In the genomic region with DNA sequence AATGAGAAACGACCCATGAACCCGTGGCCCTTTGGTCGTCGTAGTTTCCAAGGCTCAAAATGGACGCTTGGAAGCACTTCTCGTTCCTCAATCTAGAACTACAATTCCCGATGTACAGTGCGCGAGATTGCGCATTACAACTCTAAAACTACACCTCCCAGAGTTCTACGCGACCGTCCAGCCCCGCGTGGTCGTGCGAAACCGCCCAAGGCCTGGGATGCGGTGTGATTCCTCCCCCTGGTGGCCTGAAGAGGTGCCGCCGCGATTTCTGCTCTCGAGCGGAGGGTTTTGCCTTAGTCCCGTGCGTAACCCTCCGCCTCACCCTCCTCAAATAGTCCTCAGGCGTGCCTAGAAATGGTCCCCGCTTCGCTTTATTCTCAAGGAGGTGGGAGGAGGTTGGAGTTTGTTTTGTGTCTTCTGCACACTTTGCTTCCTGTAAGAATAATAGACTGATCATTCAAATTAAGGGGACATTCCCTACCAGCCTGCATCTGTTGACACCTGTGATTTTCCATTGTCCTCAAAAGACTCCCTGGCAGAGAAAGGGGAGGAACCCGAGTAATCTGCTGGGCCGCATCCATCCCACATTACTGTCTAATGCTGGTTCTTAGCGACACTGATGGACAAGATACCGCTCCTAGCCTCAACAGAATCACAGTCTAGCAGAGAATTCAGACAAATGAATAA, we compare ENCODE assay signal across 8 cellular contexts. TPM values are rescaled to one million over a fixed set of nuclear protein-coding genes. Genes with fewer than 3 reads are reported as not detected.
DNase-seq lines count a peak whose midpoint lies in the region; ATAC-seq and TF ChIP-seq lines count a peak whose summit lies in the region.

No MANE protein-coding gene starts in this region.

- ATAC-seq in GM21576 (IDR thresholded peaks at IDR 0.05; ENCODE audit: unreplicated experiment) (peak; percentile 96), esophagus mucosa (peak; percentile 99)

- peaks cover 5% of the 10 kb centered on the region for H3K36me3 ChIP-seq in muscle layer of colon (ENCODE audit: insufficient read depth, low read length)

- peak overlapping the region; percentile 99 for H3K27ac Mint-ChIP-seq in activated T-cell treated with anti-CD3 and anti-CD28 coated beads, Interleukin-2, amount 50 U/mL, for 24 hours

- H3K27me3 ChIP-seq in muscle layer of colon (ENCODE audit: control insufficient read depth in 1 of 2, insufficient read depth in 2 of 2, low read length in 2 of 2) = no peaks in the 10 kb centered on the region

- H3K9me3 ChIP-seq in muscle layer of colon (ENCODE audit: low read length) = no peaks in the 10 kb centered on the region

- H3K4me3 Mint-ChIP-seq in activated T-cell treated with anti-CD3 and anti-CD28 coated beads, Interleukin-2, amount 50 U/mL, for 24 hours = peak overlapping the region; percentile 94

- H3K4me1 Mint-ChIP-seq in activated T-cell treated with anti-CD3 and anti-CD28 coated beads, Interleukin-2, amount 50 U/mL, for 24 hours (ENCODE audit: low read depth) = peaks cover 30% of the 10 kb centered on the region

- H3K9ac ChIP-seq in muscle layer of colon (ENCODE audit: low read length) = peak overlapping the region; percentile 62

- peaks cover 15% of the 10 kb centered on the region for H3K4me1 ChIP-seq in muscle layer of colon (ENCODE audit: insufficient read depth, low read length)

- H3K36me3 Mint-ChIP-seq in activated T-cell treated with anti-CD3 and anti-CD28 coated beads, Interleukin-2, amount 50 U/mL, for 24 hours (ENCODE audit: low read depth) = peaks cover 8% of the 10 kb centered on the region

- TF ChIP-seq EP300 in Ishikawa (IDR thresholded peaks at IDR 0.05; ENCODE audit: borderline replicate concordance) = peak; percentile 81; the same call in 1 of the 2 replicates

- H3K27me3 Mint-ChIP-seq in activated T-cell treated with anti-CD3 and anti-CD28 coated beads, Interleukin-2, amount 50 U/mL, for 24 hours = no peaks in the 10 kb centered on the region

- DNase-seq in DMS153 (lab: John Stamatoyannopoulos, UW) (peak; percentile 100), OCI-M2 (lab: John Stamatoyannopoulos, UW; ENCODE audit: unreplicated experiment) (peak; percentile 90)
- DNase-seq in activated T-cell treated with anti-CD3 and anti-CD28 coated beads, Interleukin-2, amount 50 U/mL, for 24 hours = peak; percentile 96
- peak; percentile 95 for DNase-seq in stimulated activated CD8-positive, alpha-beta memory T cell treated with anti-CD3 and anti-CD28 coated beads, Interleukin-7, amount 100 ng/mL, for 24 hours (ENCODE audit: low read depth)

- peak; percentile 99 for TF ChIP-seq RAD21 in Ishikawa (IDR thresholded peaks at IDR 0.05; ENCODE audit: low read depth)

- H3K4me3 ChIP-seq in muscle layer of colon (ENCODE audit: low read depth in 1 of 2, low read length in 2 of 2) = peak overlapping the region; percentile 40 to 80

- no peaks in the 10 kb centered on the region for H3K9me3 Mint-ChIP-seq in activated T-cell treated with anti-CD3 and anti-CD28 coated beads, Interleukin-2, amount 50 U/mL, for 24 hours

- H3K27ac ChIP-seq in muscle layer of colon (ENCODE audit: low read depth, low read length) = peak overlapping the region; percentile 72

TF ChIP-seq in Ishikawa, 13 proteins besides CTCF, POLR2A, EP300 and RAD21:
- TF ChIP-seq NFIC (IDR thresholded peaks at IDR 0.05) = peak; percentile 69
- TF ChIP-seq, protein P1, sequence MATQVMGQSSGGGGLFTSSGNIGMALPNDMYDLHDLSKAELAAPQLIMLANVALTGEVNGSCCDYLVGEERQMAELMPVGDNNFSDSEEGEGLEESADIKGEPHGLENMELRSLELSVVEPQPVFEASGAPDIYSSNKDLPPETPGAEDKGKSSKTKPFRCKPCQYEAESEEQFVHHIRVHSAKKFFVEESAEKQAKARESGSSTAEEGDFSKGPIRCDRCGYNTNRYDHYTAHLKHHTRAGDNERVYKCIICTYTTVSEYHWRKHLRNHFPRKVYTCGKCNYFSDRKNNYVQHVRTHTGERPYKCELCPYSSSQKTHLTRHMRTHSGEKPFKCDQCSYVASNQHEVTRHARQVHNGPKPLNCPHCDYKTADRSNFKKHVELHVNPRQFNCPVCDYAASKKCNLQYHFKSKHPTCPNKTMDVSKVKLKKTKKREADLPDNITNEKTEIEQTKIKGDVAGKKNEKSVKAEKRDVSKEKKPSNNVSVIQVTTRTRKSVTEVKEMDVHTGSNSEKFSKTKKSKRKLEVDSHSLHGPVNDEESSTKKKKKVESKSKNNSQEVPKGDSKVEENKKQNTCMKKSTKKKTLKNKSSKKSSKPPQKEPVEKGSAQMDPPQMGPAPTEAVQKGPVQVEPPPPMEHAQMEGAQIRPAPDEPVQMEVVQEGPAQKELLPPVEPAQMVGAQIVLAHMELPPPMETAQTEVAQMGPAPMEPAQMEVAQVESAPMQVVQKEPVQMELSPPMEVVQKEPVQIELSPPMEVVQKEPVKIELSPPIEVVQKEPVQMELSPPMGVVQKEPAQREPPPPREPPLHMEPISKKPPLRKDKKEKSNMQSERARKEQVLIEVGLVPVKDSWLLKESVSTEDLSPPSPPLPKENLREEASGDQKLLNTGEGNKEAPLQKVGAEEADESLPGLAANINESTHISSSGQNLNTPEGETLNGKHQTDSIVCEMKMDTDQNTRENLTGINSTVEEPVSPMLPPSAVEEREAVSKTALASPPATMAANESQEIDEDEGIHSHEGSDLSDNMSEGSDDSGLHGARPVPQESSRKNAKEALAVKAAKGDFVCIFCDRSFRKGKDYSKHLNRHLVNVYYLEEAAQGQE (IDR thresholded peaks at IDR 0.05; ENCODE audit: low read depth) = no peak
- TF ChIP-seq FOXM1 (IDR thresholded peaks at IDR 0.05; ENCODE audit: borderline replicate concordance, low read depth) = peak; percentile 64; the same call in 1 of the 2 replicates
- peak; percentile 89 for TF ChIP-seq YY1 (IDR thresholded peaks at IDR 0.05; ENCODE audit: low read depth)
- peak; percentile 90 for TF ChIP-seq ZBTB7A (IDR thresholded peaks at IDR 0.05; ENCODE audit: low read depth)
- peak; percentile 59; the same call in 1 of the 2 replicates for TF ChIP-seq EGR1 (IDR thresholded peaks at IDR 0.05)
- peak; percentile 78 for TF ChIP-seq TEAD4 (IDR thresholded peaks at IDR 0.05)
- TF ChIP-seq TAF1 (IDR thresholded peaks at IDR 0.05; ENCODE audit: low read depth) = peak; percentile 92
- TF ChIP-seq CREB1 (IDR thresholded peaks at IDR 0.05; ENCODE audit: low read depth) = peak; percentile 74
- TF ChIP-seq, protein P2, sequence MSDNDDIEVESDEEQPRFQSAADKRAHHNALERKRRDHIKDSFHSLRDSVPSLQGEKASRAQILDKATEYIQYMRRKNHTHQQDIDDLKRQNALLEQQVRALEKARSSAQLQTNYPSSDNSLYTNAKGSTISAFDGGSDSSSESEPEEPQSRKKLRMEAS (IDR thresholded peaks at IDR 0.05) = peak; percentile 94
- TF ChIP-seq CEBPB (IDR thresholded peaks at IDR 0.05) = peak; percentile 90
- TF ChIP-seq, protein P3, sequence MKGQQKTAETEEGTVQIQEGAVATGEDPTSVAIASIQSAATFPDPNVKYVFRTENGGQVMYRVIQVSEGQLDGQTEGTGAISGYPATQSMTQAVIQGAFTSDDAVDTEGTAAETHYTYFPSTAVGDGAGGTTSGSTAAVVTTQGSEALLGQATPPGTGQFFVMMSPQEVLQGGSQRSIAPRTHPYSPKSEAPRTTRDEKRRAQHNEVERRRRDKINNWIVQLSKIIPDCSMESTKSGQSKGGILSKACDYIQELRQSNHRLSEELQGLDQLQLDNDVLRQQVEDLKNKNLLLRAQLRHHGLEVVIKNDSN (IDR thresholded peaks at IDR 0.05) = peak; percentile 93
- TF ChIP-seq TCF12 (IDR thresholded peaks at IDR 0.05; ENCODE audit: low read depth) = peak; percentile 85

RNA-seq across cellular contexts. Expression of a gene that starts 0.4 kb away (rescaled TPM):
- 9.0 TPM for total RNA-seq in esophagus mucosa

RNA-seq across cellular contexts. Expression of a gene that starts 23.4 kb away (rescaled TPM):
- total RNA-seq in esophagus mucosa = not detected

RNA-seq across cellular contexts. Expression of a gene that starts 47.7 kb away (rescaled TPM):
- not detected for total RNA-seq in esophagus mucosa

Comparison
In these comparisons a context has a peak if more than half of its experiments do, and no peak if none do; other contexts are left out.
1. Peak in every context shown above with its lines: DNase-seq, ATAC-seq, H3K4me3 ChIP-seq and H3K27ac ChIP-seq.